22 cellular contexts compared by ENCODE assay signal in the genomic region with DNA sequence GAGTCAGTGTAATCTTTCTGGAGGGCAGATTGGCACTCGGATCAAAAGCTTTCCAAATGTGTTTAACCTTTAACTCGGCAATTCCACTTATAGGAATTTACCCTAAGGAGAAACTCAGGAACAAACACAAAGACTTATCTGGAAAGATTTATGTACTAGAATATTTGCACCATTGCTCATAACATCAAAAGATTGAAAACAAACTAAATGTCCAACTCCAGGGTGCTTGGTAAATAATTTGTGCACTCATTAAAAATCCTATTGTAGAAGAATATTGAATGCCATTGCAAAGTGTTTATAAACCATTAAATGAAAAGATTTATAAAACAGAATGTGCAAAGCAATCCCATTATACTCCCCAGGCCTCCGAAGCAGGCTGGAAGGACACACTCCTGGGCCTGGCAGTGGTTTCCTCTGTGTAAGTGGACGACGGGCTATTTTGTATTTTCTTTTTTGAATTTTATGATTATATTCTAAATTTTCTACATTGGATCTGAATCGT. TPM values are rescaled to one million over a fixed set of nuclear protein-coding genes. Genes with fewer than 3 reads are reported as not detected.
"Had no signal": no experiment of that assay in that cellular context is flagged by ENCODE, and none has a peak within 500 bp of the region (broad histone marks: within the 10 kb centered on the region; RNA-seq: fewer than 3 reads in every experiment).

No MANE protein-coding gene starts in this region.

- H3K27ac Mint-ChIP-seq: activated CD4-positive, alpha-beta memory T cell treated with anti-CD3 and anti-CD28 coated beads, Interleukin-2, amount 10 ng/mL, durations not matched to agents 7 days and 5 days; activated T-cell treated with anti-CD3 and anti-CD28 coated beads, Interleukin-2, amount 50 U/mL, for 24 hours; stimulated activated effector memory CD8-positive, alpha-beta T cell treated with anti-CD3 and anti-CD28 coated beads, Interleukin-12 subunit alpha, Interleukin-12 subunit beta, amount 100 ng/mL, for 72 hours; T-helper 2 cell treated with Interferon-gamma antibody and Interleukin-4, amounts not matched to agents 5 μg/mL and 100 μg/mL, for 36 hours had no signal

- H3K4me3 ChIP-seq: ascending aorta, coronary artery, heart right ventricle, lung, neural progenitor cell, sigmoid colon, SK-N-MC, thoracic aorta, upper lobe of left lung had no signal

- ATAC-seq: esophagus mucosa; heart right ventricle; left colon; stimulated activated effector memory CD8-positive, alpha-beta T cell treated with anti-CD3 and anti-CD28 coated beads, Interleukin-12 subunit alpha, Interleukin-12 subunit beta, amount 100 ng/mL, for 72 hours had no signal

- H3K27me3 Mint-ChIP-seq: activated CD4-positive, alpha-beta memory T cell treated with anti-CD3 and anti-CD28 coated beads, Interleukin-2, amount 10 ng/mL, durations not matched to agents 7 days and 5 days had no signal

- H3K4me3 Mint-ChIP-seq: activated CD4-positive, alpha-beta memory T cell treated with anti-CD3 and anti-CD28 coated beads, Interleukin-2, amount 10 ng/mL, durations not matched to agents 7 days and 5 days; activated T-cell treated with anti-CD3 and anti-CD28 coated beads, Interleukin-2, amount 50 U/mL, for 24 hours; central memory CD8-positive, alpha-beta T cell; neural progenitor cell; stimulated activated effector memory CD8-positive, alpha-beta T cell treated with anti-CD3 and anti-CD28 coated beads, Interleukin-12 subunit alpha, Interleukin-12 subunit beta, amount 100 ng/mL, for 72 hours; T-helper 2 cell treated with Interferon-gamma antibody and Interleukin-4, amounts not matched to agents 5 μg/mL and 100 μg/mL, for 36 hours had no signal

- H3K9me3 Mint-ChIP-seq: activated CD4-positive, alpha-beta memory T cell treated with anti-CD3 and anti-CD28 coated beads, Interleukin-2, amount 10 ng/mL, durations not matched to agents 7 days and 5 days; activated T-cell treated with anti-CD3 and anti-CD28 coated beads, Interleukin-2, amount 50 U/mL, for 24 hours; central memory CD8-positive, alpha-beta T cell; neural progenitor cell; stimulated activated effector memory CD8-positive, alpha-beta T cell treated with anti-CD3 and anti-CD28 coated beads, Interleukin-12 subunit alpha, Interleukin-12 subunit beta, amount 100 ng/mL, for 72 hours; T-helper 2 cell treated with Interferon-gamma antibody and Interleukin-4, amounts not matched to agents 5 μg/mL and 100 μg/mL, for 36 hours had no signal

- H3K9ac ChIP-seq: neural progenitor cell had no signal

- H3K27me3 ChIP-seq: ascending aorta, neural progenitor cell, sigmoid colon, upper lobe of left lung had no signal

- DNase-seq: activated CD4-positive, alpha-beta T cell treated with anti-CD3 and anti-CD28 coated beads for 48 hours; activated CD4-positive, CD25-positive, alpha-beta regulatory T cell; activated T-cell treated with anti-CD3 and anti-CD28 coated beads, Interleukin-2, amount 50 U/mL, for 24 hours; stimulated activated CD4-positive, alpha-beta T cell treated with anti-CD3 and anti-CD28 coated beads, Interleukin-4, amount 100 ng/mL, for 24 hours had no signal

- H3K36me3 Mint-ChIP-seq: neural progenitor cell; stimulated activated effector memory CD8-positive, alpha-beta T cell treated with anti-CD3 and anti-CD28 coated beads, Interleukin-12 subunit alpha, Interleukin-12 subunit beta, amount 100 ng/mL, for 72 hours had no signal

- H3K4me1 ChIP-seq: ascending aorta, heart right ventricle, upper lobe of left lung had no signal

- H2AFZ ChIP-seq: neural progenitor cell had no signal

- H3K27ac ChIP-seq: ascending aorta, coronary artery, heart right ventricle, neural progenitor cell, sigmoid colon, SK-N-MC, thoracic aorta, upper lobe of left lung had no signal

- H3K4me1 Mint-ChIP-seq: activated CD4-positive, alpha-beta memory T cell treated with anti-CD3 and anti-CD28 coated beads, Interleukin-2, amount 10 ng/mL, durations not matched to agents 7 days and 5 days; central memory CD8-positive, alpha-beta T cell; stimulated activated effector memory CD8-positive, alpha-beta T cell treated with anti-CD3 and anti-CD28 coated beads, Interleukin-12 subunit alpha, Interleukin-12 subunit beta, amount 100 ng/mL, for 72 hours had no signal

- H3K9me3 ChIP-seq: ascending aorta, heart right ventricle, sigmoid colon, thoracic aorta, upper lobe of left lung had no signal

- H3K36me3 ChIP-seq: ascending aorta, heart right ventricle, neural progenitor cell, thoracic aorta, upper lobe of left lung had no signal

RNA-seq across cellular contexts. Expression of gene RBFOX3, which starts 18.7 kb away (rescaled TPM):
- total RNA-seq: activated CD4-positive, alpha-beta memory T cell treated with anti-CD3 and anti-CD28 coated beads, Interleukin-2, amount 10 ng/mL, durations not matched to agents 7 days and 5 days; ascending aorta; heart right ventricle; myocyte; osteocyte; pulmonary artery endothelial cell; thoracic aorta had no signal
- polyA plus RNA-seq: heart right ventricle had no signal
